Comparison of ENCODE assay signal across 12 cellular contexts in genomic region chr2:47898089-47898731, GRCh38. TPM values are rescaled to one million over a fixed set of nuclear protein-coding genes. Genes with fewer than 3 reads are reported as not detected.
DNase-seq lines count a peak whose midpoint lies in the region; ATAC-seq, FAIRE-seq and TF ChIP-seq lines count a peak whose summit lies in the region.
"Had no signal": no experiment of that assay in that cellular context is flagged by ENCODE, and none has a peak within 500 bp of the region (broad histone marks: within the 10 kb centered on the region; RNA-seq: fewer than 3 reads in every experiment).

No MANE protein-coding gene starts in this region.

- H3K36me3 ChIP-seq in OCI-LY1 (ENCODE audit: insufficient read depth, low read length) = peaks cover 13% of the 10 kb centered on the region; the same call in 1 of the 2 replicates
- H3K36me3 ChIP-seq in adrenal gland (replicated peaks in 1 of 2) = no peaks in the 10 kb centered on the region
- H3K36me3 ChIP-seq in colonic mucosa = no peaks in the 10 kb centered on the region

- H3K4me1 ChIP-seq in OCI-LY1 (ENCODE audit: insufficient read depth, low read length, severe bottlenecking) = peaks cover 83% of the 10 kb centered on the region
- H3K4me1 ChIP-seq in adrenal gland (replicated peaks in 1 of 2) = peaks cover 12 to 92% of the 10 kb centered on the region in 2 donors
- peaks cover 6% of the 10 kb centered on the region for H3K4me1 ChIP-seq in colonic mucosa

- H3K27me3 Mint-ChIP-seq in memory B cell = no peaks in the 10 kb centered on the region

- FAIRE-seq in GM12892 (lab: Jason Lieb, UNC) = peak; percentile 67

- H3K9ac ChIP-seq in OCI-LY1 (ENCODE audit: low read length) (peak overlapping the region; percentile 43), colonic mucosa (ENCODE audit: low read depth in 2 of 2, low read length in 2 of 2) (no peak overlapping the region)

- no peaks in the 10 kb centered on the region for H3F3A ChIP-seq in OCI-LY1 (ENCODE audit: insufficient read depth, low read length)

- intact Hi-C loops in adrenal gland (cut with DNase I) = no loop called here
- intact Hi-C loops in colonic mucosa (cut with DNase I) = no loop called here

- peaks cover 43% of the 10 kb centered on the region for H3K4me1 Mint-ChIP-seq in memory B cell

- no peaks in the 10 kb centered on the region for H3K9me2 ChIP-seq in OCI-LY1 (ENCODE audit: low read depth, low read length)

- H3K36me3 Mint-ChIP-seq in memory B cell = peaks cover 1% of the 10 kb centered on the region

- H3K27ac ChIP-seq in OCI-LY1 (ENCODE audit: low read depth, low read length, poor library complexity, severe bottlenecking) (peak overlapping the region; percentile 75), adrenal gland (no peak overlapping the region), colonic mucosa (no peak overlapping the region)

- H4K20me1 ChIP-seq in OCI-LY1 (ENCODE audit: insufficient read depth, low read length) = no peaks in the 10 kb centered on the region

- ATAC-seq in GM21737 (IDR thresholded peaks at IDR 0.05; ENCODE audit: unreplicated experiment) (peak; percentile 40), memory B cell (ENCODE audit: low read depth) (no peak)

- no peaks in the 10 kb centered on the region for H3K9me3 Mint-ChIP-seq in memory B cell

- H3K27me3 ChIP-seq in OCI-LY1 (ENCODE audit: insufficient read depth, low read length) (no peaks in the 10 kb centered on the region), adrenal gland (no peaks in the 10 kb centered on the region), colonic mucosa (no peaks in the 10 kb centered on the region)

- H3K4me3 Mint-ChIP-seq in memory B cell = peak overlapping the region; percentile 65

- WGBS in adrenal gland, 4 donors = 36 to 46% (median 43%) methylated on average over 3 of the region's 3 CpGs

- no peak for DNase-seq in GM12892 (ENCODE audit: insufficient read length)
- no peak for DNase-seq in memory B cell (ENCODE audit: low spot score in 2 of 2)
- DNase-seq in NCI-H1417 treated with DMSO at 0.1 percent for 48 hours (lab: John Stamatoyannopoulos, UW) = no peak
- no peak for DNase-seq in NCI-H1436 treated with DMSO at 0.1 percent for 48 hours (lab: John Stamatoyannopoulos, UW)
- no peak for DNase-seq in adrenal gland
- no peak for DNase-seq in colonic mucosa
- DNase-seq: activated CD4-positive, CD25-positive, alpha-beta regulatory T cell treated with anti-CD3 and anti-CD28 coated beads, Interleukin-2, amount 50 U/mL, for 72 hours; left cardiac atrium; NCI-H2227 treated with DMSO at 0.1 percent for 48 hours; stimulated activated CD4-positive, alpha-beta T cell treated with anti-CD3 and anti-CD28 coated beads, Interleukin-2, amount 100 ng/mL, for 24 hours had no signal

- no peaks in the 10 kb centered on the region for H3K9me3 ChIP-seq in OCI-LY1 (ENCODE audit: low read length)
- H3K9me3 ChIP-seq in adrenal gland (replicated peaks in 1 of 3) = no peaks in the 10 kb centered on the region
- H3K9me3 ChIP-seq in colonic mucosa = no peaks in the 10 kb centered on the region

- peak overlapping the region; percentile 71 for H3K4me2 ChIP-seq in OCI-LY1 (ENCODE audit: low read length)

- TF ChIP-seq POLR2A in GM12892 (IDR thresholded peaks at IDR 0.05; ENCODE audit: low read depth, low read length) (no peak), adrenal gland (IDR thresholded peaks at IDR 0.05) (no peak)

- no peak overlapping the region for H2AFZ ChIP-seq in OCI-LY1 (ENCODE audit: low read length)

- H3K79me2 ChIP-seq in OCI-LY1 (ENCODE audit: insufficient read depth, low read length) = peaks cover 99% of the 10 kb centered on the region

- no peak for TF ChIP-seq CTCF in OCI-LY1 (IDR thresholded peaks at IDR 0.05; ENCODE audit: low read length)
- no peak for TF ChIP-seq CTCF in adrenal gland (IDR thresholded peaks at IDR 0.05)
- TF ChIP-seq CTCF in colonic mucosa (IDR thresholded peaks at IDR 0.05) = no peak

- H3K27ac Mint-ChIP-seq in memory B cell = peak overlapping the region; percentile 83

- peak overlapping the region; percentile 33 for H3K4me3 ChIP-seq in OCI-LY1 (ENCODE audit: low read depth, low read length, poor library complexity, severe bottlenecking)
- no peak overlapping the region for H3K4me3 ChIP-seq in adrenal gland
- no peak overlapping the region for H3K4me3 ChIP-seq in colonic mucosa

RNA-seq across cellular contexts. Expression of gene FBXO11, which starts 8.1 kb away (rescaled TPM):
- 24.0 TPM for polyA plus RNA-seq in GM12892 (2012; ENCODE audit: missing spikeins)
- total RNA-seq in adrenal gland (10 to 100 TPM; 21.7 to 61.7 (median 50.9) TPM), colonic mucosa (10 to 100 TPM; 40.4 to 47.7 TPM)
- polyA plus RNA-seq in adrenal gland = 10 to 100 TPM; 38.1 to 50.7 (median 45.6) TPM
